Comparison of ENCODE assay signal across 8 cellular contexts in genomic region chr14:76812093-76812421, GRCh38. TPM values are rescaled to one million over a fixed set of nuclear protein-coding genes. Genes with fewer than 3 reads are reported as not detected.
DNase-seq lines count a peak whose midpoint lies in the region; ATAC-seq lines count a peak whose summit lies in the region.

No MANE protein-coding gene starts in this region.

- POLR2A ChIA-PET in activated naive CD8-positive, alpha-beta T cell treated with anti-CD3 and anti-CD28 coated beads, Interleukin-2, amount 10 ng/mL, durations not matched to agents 7 days and 5 days (lab: Charles Lee): interaction anchor here (1.0 to 1.7 kb wide), 9 partner anchors 15 to 508 kb away, joined by 3 to 7 read pairs (median 4); partner anchors contain the start of genes GSTZ1, POMT2 and VASH1

- peak overlapping the region; percentile 79 for H3K4me3 ChIP-seq in iPS-11a (ENCODE audit: low read depth, low read length)

- peak overlapping the region; percentile 85 for H3K27ac Mint-ChIP-seq in activated naive CD8-positive, alpha-beta T cell treated with anti-CD3 and anti-CD28 coated beads, Interleukin-2, amount 10 ng/mL, durations not matched to agents 7 days and 5 days
- H3K27ac Mint-ChIP-seq in stimulated activated effector memory CD8-positive, alpha-beta T cell treated with anti-CD3 and anti-CD28 coated beads, Interleukin-12 subunit alpha, Interleukin-12 subunit beta, amount 100 ng/mL, for 72 hours: peak overlapping the region; percentile 95

- peaks cover 20% of the 10 kb centered on the region for H3K4me1 Mint-ChIP-seq in activated naive CD8-positive, alpha-beta T cell treated with anti-CD3 and anti-CD28 coated beads, Interleukin-2, amount 10 ng/mL, durations not matched to agents 7 days and 5 days
- peaks cover 18% of the 10 kb centered on the region for H3K4me1 Mint-ChIP-seq in stimulated activated effector memory CD8-positive, alpha-beta T cell treated with anti-CD3 and anti-CD28 coated beads, Interleukin-12 subunit alpha, Interleukin-12 subunit beta, amount 100 ng/mL, for 72 hours

- H3K36me3 Mint-ChIP-seq in activated naive CD8-positive, alpha-beta T cell treated with anti-CD3 and anti-CD28 coated beads, Interleukin-2, amount 10 ng/mL, durations not matched to agents 7 days and 5 days: no peaks in the 10 kb centered on the region
- H3K36me3 Mint-ChIP-seq in stimulated activated effector memory CD8-positive, alpha-beta T cell treated with anti-CD3 and anti-CD28 coated beads, Interleukin-12 subunit alpha, Interleukin-12 subunit beta, amount 100 ng/mL, for 72 hours: peaks cover 30% of the 10 kb centered on the region

- H3K9me3 Mint-ChIP-seq in activated naive CD8-positive, alpha-beta T cell treated with anti-CD3 and anti-CD28 coated beads, Interleukin-2, amount 10 ng/mL, durations not matched to agents 7 days and 5 days: no peaks in the 10 kb centered on the region
- H3K9me3 Mint-ChIP-seq in stimulated activated effector memory CD8-positive, alpha-beta T cell treated with anti-CD3 and anti-CD28 coated beads, Interleukin-12 subunit alpha, Interleukin-12 subunit beta, amount 100 ng/mL, for 72 hours: no peaks in the 10 kb centered on the region

- peak overlapping the region; percentile 90 for H3K4me3 Mint-ChIP-seq in activated naive CD8-positive, alpha-beta T cell treated with anti-CD3 and anti-CD28 coated beads, Interleukin-2, amount 10 ng/mL, durations not matched to agents 7 days and 5 days
- H3K4me3 Mint-ChIP-seq in stimulated activated effector memory CD8-positive, alpha-beta T cell treated with anti-CD3 and anti-CD28 coated beads, Interleukin-12 subunit alpha, Interleukin-12 subunit beta, amount 100 ng/mL, for 72 hours: peak overlapping the region; percentile 92

- ATAC-seq in HG03520 (IDR thresholded peaks at IDR 0.05; ENCODE audit: unreplicated experiment): peak; percentile 17
- ATAC-seq in activated naive CD8-positive, alpha-beta T cell treated with anti-CD3 and anti-CD28 coated beads, Interleukin-2, amount 10 ng/mL, durations not matched to agents 7 days and 5 days (ENCODE audit: low read depth): no peak
- no peak for ATAC-seq in stimulated activated effector memory CD8-positive, alpha-beta T cell treated with anti-CD3 and anti-CD28 coated beads, Interleukin-12 subunit alpha, Interleukin-12 subunit beta, amount 100 ng/mL, for 72 hours

- H3K27me3 Mint-ChIP-seq in activated naive CD8-positive, alpha-beta T cell treated with anti-CD3 and anti-CD28 coated beads, Interleukin-2, amount 10 ng/mL, durations not matched to agents 7 days and 5 days: no peaks in the 10 kb centered on the region

- peak; percentile 2 for DNase-seq in activated effector memory CD4-positive, alpha-beta T cell treated with Interleukin-2 at 50 U/mL for 16 hours
- no peak for DNase-seq in activated effector memory CD4-positive, alpha-beta T cell treated with anti-CD3 and anti-CD28 coated beads, Interleukin-2, amount 50 U/mL, for 16 hours
- DNase-seq in activated naive CD8-positive, alpha-beta T cell treated with anti-CD3 and anti-CD28 coated beads, Interleukin-2, amount 10 ng/mL, durations not matched to agents 7 days and 5 days: no peak
- DNase-seq in stimulated activated effector memory CD8-positive, alpha-beta T cell treated with anti-CD3 and anti-CD28 coated beads, Interleukin-12 subunit alpha, Interleukin-12 subunit beta, amount 100 ng/mL, for 72 hours (ENCODE audit: low spot score in 2 of 2): no peak
- no peak for DNase-seq in stimulated activated CD4-positive, alpha-beta T cell treated with anti-CD3 and anti-CD28 coated beads, Interleukin-15, amount 100 ng/mL, for 24 hours
- DNase-seq in NCI-H2107 treated with DMSO at 0.1 percent for 48 hours (lab: John Stamatoyannopoulos, UW; ENCODE audit: unreplicated experiment): no peak

RNA-seq across cellular contexts. Expression of gene ANGEL1, which starts 0.6 kb away (rescaled TPM):
- 10 to 100 TPM; 15.4 to 17.3 TPM for total RNA-seq in activated naive CD8-positive, alpha-beta T cell treated with anti-CD3 and anti-CD28 coated beads, Interleukin-2, amount 10 ng/mL, durations not matched to agents 7 days and 5 days

RNA-seq across cellular contexts. Expression of gene LRRC74A, which starts 14.2 kb away (rescaled TPM):
- total RNA-seq in activated naive CD8-positive, alpha-beta T cell treated with anti-CD3 and anti-CD28 coated beads, Interleukin-2, amount 10 ng/mL, durations not matched to agents 7 days and 5 days: not detected

RNA-seq across cellular contexts. Expression of gene VASH1, which starts 50.8 kb away (rescaled TPM):
- 1 to 10 TPM; 7.0 to 9.0 TPM for total RNA-seq in activated naive CD8-positive, alpha-beta T cell treated with anti-CD3 and anti-CD28 coated beads, Interleukin-2, amount 10 ng/mL, durations not matched to agents 7 days and 5 days
